Comparison of ENCODE assay signal across 8 cellular contexts in genomic region chr17:4966844-4967538, GRCh38. TPM values are rescaled to one million over a fixed set of nuclear protein-coding genes. Genes with fewer than 3 reads are reported as not detected.
DNase-seq lines count a peak whose midpoint lies in the region; ATAC-seq and TF ChIP-seq lines count a peak whose summit lies in the region.

No MANE protein-coding gene starts in this region.

- DNase-seq in CD14-positive monocyte (ENCODE audit: low spot score) (peak; percentile 98), NCI-H524 treated with DMSO at 0.1 percent for 48 hours (lab: John Stamatoyannopoulos, UW) (peak; percentile 96)
- DNase-seq in activated CD4-positive, alpha-beta T cell treated with anti-CD3 and anti-CD28 coated beads for 48 hours, result peak; percentile 92
- DNase-seq in stimulated activated CD4-positive, alpha-beta T cell treated with anti-CD3 and anti-CD28 coated beads, Interleukin-4, amount 100 ng/mL, for 24 hours, result peak; percentile 96

- H3K9ac ChIP-seq in duodenal mucosa (ENCODE audit: low read depth in 1 of 2, low read length in 2 of 2) (peak overlapping the region; percentile 71 to 74), liver (ENCODE audit: low read depth in 1 of 2, low read length in 2 of 2) (peak overlapping the region; percentile 59 to 84)

- no peaks in the 10 kb centered on the region for H3K9me3 ChIP-seq in duodenal mucosa (ENCODE audit: control insufficient read depth in 1 of 2, low read length in 2 of 2)
- H3K9me3 ChIP-seq in liver (ENCODE audit: control insufficient read depth in 4 of 4, low read length in 3 of 4), result no peaks in the 10 kb centered on the region

- WGBS in liver, result under 1% methylated on average over 42 of the region's 42 CpGs

- no peak overlapping the region for H3K27ac Mint-ChIP-seq in CD14-positive monocyte

- intact Hi-C loops in CD14-positive monocyte (cut with micrococcal nuclease), result loop anchor here (1.0 to 2.0 kb wide), 4 partner anchors 18 to 66 kb away; partner anchors contain the start of genes PFN1 (in 1 of the 2), RNF167 (in 1 of the 2) and SLC25A11 (in 1 of the 2)

- peak in 1 of 2 donors; percentile 63 for TF ChIP-seq RAD21 in liver (IDR thresholded peaks at IDR 0.05)

- H3K27me3 ChIP-seq in duodenal mucosa (ENCODE audit: control insufficient read depth in 1 of 2, insufficient read depth in 2 of 2, low read length in 2 of 2) (no peaks in the 10 kb centered on the region), liver (ENCODE audit: control insufficient read depth in 4 of 4, insufficient read depth in 4 of 4, low read length in 3 of 4) (no peaks in the 10 kb centered on the region)

- H3K4me3 ChIP-seq in duodenal mucosa (ENCODE audit: low read depth in 1 of 2, low read length in 2 of 2), result peak overlapping the region; percentile 74 to 83
- peak overlapping the region; percentile 74 to 98 (median 97) for H3K4me3 ChIP-seq in liver (ENCODE audit: low read depth in 1 of 3, low read length in 3 of 3)

- H3K4me3 Mint-ChIP-seq in CD14-positive monocyte, result no peak overlapping the region

- H3K4me1 ChIP-seq in duodenal mucosa (ENCODE audit: control insufficient read depth in 1 of 2, insufficient read depth in 2 of 2, low read length in 2 of 2), result peaks cover 11 to 25% of the 10 kb centered on the region in 2 donors
- H3K4me1 ChIP-seq in liver (ENCODE audit: control insufficient read depth in 4 of 4, insufficient read depth in 4 of 4, low read length in 3 of 4), result peaks cover 7 to 42% (median 29%) of the 10 kb centered on the region in 4 donors

- H3K36me3 ChIP-seq in duodenal mucosa (ENCODE audit: control insufficient read depth in 1 of 2, insufficient read depth in 2 of 2, low read length in 2 of 2), result peaks cover 0 to 22% of the 10 kb centered on the region in 2 donors
- peaks cover 0 to 5% (median 0%) of the 10 kb centered on the region in 4 donors for H3K36me3 ChIP-seq in liver (ENCODE audit: control insufficient read depth in 4 of 4, insufficient read depth in 3 of 4, low read depth in 1 of 4, low read length in 3 of 4)

- peaks cover 32% of the 10 kb centered on the region for H3K4me1 Mint-ChIP-seq in CD14-positive monocyte

- TF ChIP-seq CTCF in CD14-positive monocyte (IDR thresholded peaks at IDR 0.05) (no peak), liver (IDR thresholded peaks at IDR 0.05; ENCODE audit: low read depth, low read length, missing input control) (peak; percentile 3)

- ATAC-seq in GM19328 (IDR thresholded peaks at IDR 0.05; ENCODE audit: unreplicated experiment) (peak; percentile 76), HG03460 (IDR thresholded peaks at IDR 0.05; ENCODE audit: unreplicated experiment) (peak; percentile 79)

- H3K9me3 Mint-ChIP-seq in CD14-positive monocyte, result peaks cover 0 to 2% (median 0%) of the 10 kb centered on the region in 7 donors

- H3K27ac ChIP-seq in duodenal mucosa (ENCODE audit: low read depth, low read length) (peak overlapping the region; percentile 87), liver (ENCODE audit: low read depth in 1 of 2, low read length in 2 of 2) (peak overlapping the region; percentile 97 to 99)

- H3K27me3 Mint-ChIP-seq in CD14-positive monocyte (ENCODE audit: low read depth in 3 of 3), result peaks cover 0 to 4% (median 2%) of the 10 kb centered on the region in 3 donors

- peaks cover 41 to 44% of the 10 kb centered on the region in 2 donors for H3K36me3 Mint-ChIP-seq in CD14-positive monocyte

TF ChIP-seq in liver, 16 proteins besides CTCF, POLR2A, EP300 and RAD21:
- TF ChIP-seq YY1 (IDR thresholded peaks at IDR 0.05), result no peak
- TF ChIP-seq SP1 (IDR thresholded peaks at IDR 0.05), result peak; percentile 99
- TF ChIP-seq JUND (IDR thresholded peaks at IDR 0.05), result peak in 1 of 2 donors; percentile 37
- TF ChIP-seq NR2F2 (IDR thresholded peaks at IDR 0.05), result peak; percentile 90
- no peak for TF ChIP-seq HNF4G (IDR thresholded peaks at IDR 0.05)
- no peak for TF ChIP-seq REST (IDR thresholded peaks at IDR 0.05)
- peak in 1 of 2 donors; percentile 70 for TF ChIP-seq GABPA (IDR thresholded peaks at IDR 0.05 in 1 of 2, conservative IDR thresholded peaks at IDR 0.05 in 1 of 2)
- TF ChIP-seq FOXA1 (IDR thresholded peaks at IDR 0.05), result no peak
- TF ChIP-seq ZBTB33 (IDR thresholded peaks at IDR 0.05), result no peak
- TF ChIP-seq ATF3 (IDR thresholded peaks at IDR 0.05), result no peak
- TF ChIP-seq EGR1 (IDR thresholded peaks at IDR 0.05; ENCODE audit: low read depth in 2 of 2), result no peak
- TF ChIP-seq RXRA (IDR thresholded peaks at IDR 0.05), result peak; percentile 46 to 54
- peak in 1 of 2 donors; percentile 16 for TF ChIP-seq HNF4A (conservative IDR thresholded peaks at IDR 0.05)
- TF ChIP-seq TAF1 (conservative IDR thresholded peaks at IDR 0.05), result peak; percentile 38
- peak; percentile 22 for TF ChIP-seq MAX (IDR thresholded peaks at IDR 0.05)
- no peak for TF ChIP-seq FOXA2 (IDR thresholded peaks at IDR 0.05)

RNA-seq across cellular contexts. Expression of gene SPAG7, which starts 0.6 kb away (rescaled TPM):
- 10 to 100 TPM; 85.1 to 96.7 TPM for polyA plus RNA-seq in CD14-positive monocyte
- total RNA-seq in liver, result 10 to 100 TPM; 18.6 to 19.8 TPM
- polyA plus RNA-seq in liver, result 10 to 100 TPM; 32.1 to 66.3 TPM

RNA-seq across cellular contexts. Expression of gene ENO3, which starts 16.1 kb away (rescaled TPM):
- polyA plus RNA-seq in CD14-positive monocyte, result under 1 TPM; 0.36 to 0.60 TPM
- 10 to 100 TPM; 26.3 to 27.5 TPM for total RNA-seq in liver
- polyA plus RNA-seq in liver, result 100 to 1,000 TPM in 1 of 2 donors, 10 to 100 TPM in 1; 34.1 to 117 TPM

RNA-seq across cellular contexts. Expression of gene PFN1, which starts 18.7 kb away (rescaled TPM):
- polyA plus RNA-seq in CD14-positive monocyte (1,000 to 10,000 TPM; 1,582 to 1,613 TPM), liver (100 to 1,000 TPM; 568 to 592 TPM)
- 100 to 1,000 TPM; 150 to 672 TPM for total RNA-seq in liver

RNA-seq across cellular contexts. Expression of gene CAMTA2, which starts 20.5 kb away (rescaled TPM):
- 1 to 10 TPM; 7.1 to 7.6 TPM for polyA plus RNA-seq in CD14-positive monocyte
- total RNA-seq in liver, result 1 to 10 TPM; 7.8 to 9.6 TPM
- polyA plus RNA-seq in liver, result 10 to 100 TPM; 14.3 to 17.6 TPM

RNA-seq across cellular contexts. Expression of gene RNF167, which starts 26.9 kb away (rescaled TPM):
- polyA plus RNA-seq in CD14-positive monocyte (10 to 100 TPM; 17.2 to 20.6 TPM), liver (10 to 100 TPM; 25.4 to 72.6 TPM)
- 10 to 100 TPM; 15.9 to 23.4 TPM for total RNA-seq in liver

Comparison
In these comparisons a context has a peak if more than half of its experiments do, and no peak if none do; other contexts are left out.
1. Peak in every context shown above with its lines: DNase-seq, ATAC-seq, H3K4me3 ChIP-seq and H3K27ac ChIP-seq.
2. RNA of gene ENO3, which starts 16.1 kb away (polyA plus RNA-seq): 34.1 to 117 TPM in liver; 0.36 to 0.60 TPM in CD14-positive monocyte; every median in the first group is over 10 times any median in the second.